ENCODE assay signal across 13 cellular contexts in the genomic region with DNA sequence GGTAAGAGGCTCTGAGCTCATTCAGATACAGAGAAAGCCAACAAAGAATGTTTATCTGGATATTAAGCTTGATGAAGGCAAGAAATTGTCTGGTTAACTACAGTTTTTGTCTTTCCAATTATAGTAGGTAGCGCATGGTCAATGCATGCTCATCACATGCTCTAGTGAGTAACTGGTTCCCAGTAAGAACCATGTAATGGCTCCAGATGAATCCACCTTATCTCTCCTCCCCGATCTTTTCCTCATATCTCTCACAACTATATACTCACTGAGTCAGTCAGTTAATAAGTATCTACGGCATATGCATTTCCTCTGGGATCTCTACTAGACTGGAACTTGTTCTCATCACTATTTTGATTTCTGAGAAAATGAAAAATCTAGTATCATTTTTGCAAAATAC.
DNase-seq lines count a peak whose midpoint lies in the region; ATAC-seq lines count a peak whose summit lies in the region.
"Had no signal": no experiment of that assay in that cellular context is flagged by ENCODE, and none has a peak within 500 bp of the region (broad histone marks: within the 10 kb centered on the region; RNA-seq: fewer than 3 reads in every experiment).

No MANE protein-coding gene starts in this region.

- in situ Hi-C loops in ACHN (cut with HindIII; ENCODE audit: low pct_ligation_motif_present, low pct_unique_long_range_greater_than_20kb, low sequenced_read_pairs) = no loop called here

- peak; percentile 34 for DNase-seq in ACHN
- DNase-seq in NCI-H226 = peak; percentile 7
- DNase-seq in epithelial cell of prostate (ENCODE audit: low read depth, low spot score) = peak; percentile 36
- peak; percentile 83 for DNase-seq in kidney tubule cell (ENCODE audit: low spot score)
- DNase-seq in superior temporal gyrus (ENCODE audit: extremely low spot score) = no peak
- DNase-seq in activated gamma-delta T cell (lab: John Stamatoyannopoulos, UW) = no peak
- DNase-seq in GDM1 (lab: John Stamatoyannopoulos, UW) = no peak
- DNase-seq: 8988T; C1 segment of cervical spinal cord; CD4-positive, alpha-beta T cell; DND-41 had no signal

- peak overlapping the region; percentile 39 for H3K27ac ChIP-seq in epithelial cell of prostate
- H3K27ac ChIP-seq: HL-60 had no signal

- ATAC-seq in HG03135 (IDR thresholded peaks at IDR 0.05; ENCODE audit: unreplicated experiment) = no peak

Comparison
In these comparisons a context has a peak if more than half of its experiments do, and no peak if none do; other contexts are left out.
1. DNase-seq: peak in ACHN (single experiment), NCI-H226 (single experiment), epithelial cell of prostate (single experiment) and kidney tubule cell (single experiment); none in superior temporal gyrus (single experiment), activated gamma-delta T cell (single experiment) and GDM1 (single experiment).